Comparison of ENCODE assay signal across 21 cellular contexts in the genomic region with DNA sequence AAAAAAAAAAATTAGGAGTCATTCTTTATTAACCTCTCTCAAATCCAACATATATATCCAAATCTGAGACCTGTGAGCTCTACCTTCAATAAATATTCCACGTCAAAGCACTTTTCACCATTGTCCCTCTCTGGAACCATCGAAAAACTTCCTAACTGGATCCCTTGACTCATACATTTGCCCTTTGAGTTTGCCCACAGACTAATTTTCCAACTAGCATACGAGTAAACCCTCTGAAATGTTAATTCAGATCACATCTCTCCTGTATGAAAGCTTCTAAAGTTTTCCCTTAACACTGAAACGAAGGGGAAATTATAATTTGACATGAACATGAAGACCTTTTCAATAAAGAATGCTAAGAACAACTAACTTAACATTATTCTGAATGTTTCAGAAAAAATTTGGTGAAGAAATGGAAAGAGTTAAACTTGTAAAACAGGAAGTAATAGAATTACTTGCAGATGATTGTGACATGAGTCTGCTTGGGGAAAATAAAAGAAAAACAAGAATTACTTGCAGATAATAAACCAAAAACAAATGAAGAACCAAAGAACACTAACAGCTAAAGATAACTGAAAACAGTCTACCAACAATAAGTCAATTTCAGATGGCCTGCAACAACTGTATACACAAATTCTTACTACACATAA.
A peak's percentile ranks its signal among the peaks of the same experiment; 100 is the strongest.
DNase-seq lines count a peak whose midpoint lies in the region; ATAC-seq and TF ChIP-seq lines count a peak whose summit lies in the region.
"Had no signal": no experiment of that assay in that cellular context is flagged by ENCODE, and none has a peak within 500 bp of the region (broad histone marks: within the 10 kb centered on the region; RNA-seq: fewer than 3 reads in every experiment).

No MANE protein-coding gene starts in this region.

- no peaks in the 10 kb centered on the region for H3K9me3 Mint-ChIP-seq in stimulated activated naive CD8-positive, alpha-beta T cell treated with anti-CD3 and anti-CD28 coated beads, Interleukin-15, Interleukin-2, amounts not matched to agents 100 ng/mL and 50 ng/mL, for 24 hours
- H3K9me3 Mint-ChIP-seq in WTC11 (no peaks in the 10 kb centered on the region), CD14-positive monocyte (no peaks in the 10 kb centered on the region), immature natural killer cell (no peaks in the 10 kb centered on the region)
- H3K9me3 Mint-ChIP-seq: activated naive CD8-positive, alpha-beta T cell treated with anti-CD3 and anti-CD28 coated beads, Interleukin-2, amount 10 ng/mL, durations not matched to agents 7 days and 5 days; central memory CD8-positive, alpha-beta T cell; T-helper 2 cell treated with Interferon-gamma antibody and Interleukin-4, amounts not matched to agents 5 μg/mL and 100 μg/mL, for 36 hours had no signal

- no peak overlapping the region for H3K9ac ChIP-seq in smooth muscle cell (ENCODE audit: low read depth)

- no peak for DNase-seq in stimulated activated naive CD8-positive, alpha-beta T cell treated with anti-CD3 and anti-CD28 coated beads, Interleukin-15, Interleukin-2, amounts not matched to agents 100 U/mL and 50 U/mL, for 24 hours
- no peak for DNase-seq in WTC11 (ENCODE audit: low spot score)
- DNase-seq in fibroblast of gingiva (ENCODE audit: low read depth): peak; percentile 22
- no peak for DNase-seq in smooth muscle cell (lab: John Stamatoyannopoulos, UW; ENCODE audit: unreplicated experiment)
- DNase-seq in CD14-positive monocyte (ENCODE audit: low spot score): no peak
- no peak for DNase-seq in immature natural killer cell
- DNase-seq: activated CD8-positive, alpha-beta memory T cell treated with anti-CD3 and anti-CD28 coated beads, Interleukin-2, amount 50 U/mL, for 48 hours; activated naive CD8-positive, alpha-beta T cell treated with anti-CD3 and anti-CD28 coated beads, Interleukin-2, amount 10 ng/mL, durations not matched to agents 7 days and 5 days; COR-L47; GOT3; heart left ventricle; midbrain; NCI-H187 treated with DMSO at 0.1 percent for 48 hours; SHP77 treated with DMSO at 0.1 percent for 48 hours had no signal

- CTCF ChIA-PET in WTC11 (lab: Charles Lee): interaction anchor here (0.6 kb wide), 1 partner anchor 11 kb away, joined by 3 read pairs; no protein-coding TSS in a partner anchor

- 77% methylated on average over 4 of the region's 4 CpGs for whole genome bisulfite sequencing in smooth muscle cell (ENCODE audit: low lambda C conversion rate)

- POLR2A ChIA-PET in WTC11 (lab: Charles Lee): no interaction called here

- H3K27ac Mint-ChIP-seq in stimulated activated naive CD8-positive, alpha-beta T cell treated with anti-CD3 and anti-CD28 coated beads, Interleukin-15, Interleukin-2, amounts not matched to agents 100 ng/mL and 50 ng/mL, for 24 hours: peak overlapping the region; percentile 36
- H3K27ac Mint-ChIP-seq in WTC11: peak overlapping the region; percentile 63
- peak overlapping the region in 2 of 7 donors; percentile 25 to 27 for H3K27ac Mint-ChIP-seq in CD14-positive monocyte
- peak overlapping the region in 1 of 6 donors; percentile 84 for H3K27ac Mint-ChIP-seq in immature natural killer cell
- H3K27ac Mint-ChIP-seq: activated naive CD8-positive, alpha-beta T cell treated with anti-CD3 and anti-CD28 coated beads, Interleukin-2, amount 10 ng/mL, durations not matched to agents 7 days and 5 days; T-helper 2 cell treated with Interferon-gamma antibody and Interleukin-4, amounts not matched to agents 5 μg/mL and 100 μg/mL, for 36 hours had no signal

- no peaks in the 10 kb centered on the region for H3K4me1 ChIP-seq in smooth muscle cell (ENCODE audit: low read depth)
- H3K4me1 ChIP-seq: heart left ventricle, suprapubic skin had no signal

- peak overlapping the region; percentile 31 for H3K4me2 ChIP-seq in smooth muscle cell

- no peak for ATAC-seq in stimulated activated naive CD8-positive, alpha-beta T cell treated with anti-CD3 and anti-CD28 coated beads, Interleukin-15, Interleukin-2, amounts not matched to agents 100 U/mL and 50 U/mL, for 24 hours
- ATAC-seq in WTC11 (no peak), GM21529 (IDR thresholded peaks at IDR 0.05; ENCODE audit: unreplicated experiment) (no peak)
- ATAC-seq: activated CD4-positive, CD25-positive, alpha-beta regulatory T cell treated with anti-CD3 and anti-CD28 coated beads, Interleukin-2, amount 50 U/mL, for 24 hours; heart left ventricle; sciatic nerve had no signal

- H3K27me3 Mint-ChIP-seq in stimulated activated naive CD8-positive, alpha-beta T cell treated with anti-CD3 and anti-CD28 coated beads, Interleukin-15, Interleukin-2, amounts not matched to agents 100 ng/mL and 50 ng/mL, for 24 hours: no peaks in the 10 kb centered on the region
- H3K27me3 Mint-ChIP-seq in WTC11 (ENCODE audit: low read depth) (no peaks in the 10 kb centered on the region), CD14-positive monocyte (ENCODE audit: low read depth in 3 of 3) (no peaks in the 10 kb centered on the region), immature natural killer cell (ENCODE audit: low read depth in 3 of 3) (no peaks in the 10 kb centered on the region)
- H3K27me3 Mint-ChIP-seq: activated naive CD8-positive, alpha-beta T cell treated with anti-CD3 and anti-CD28 coated beads, Interleukin-2, amount 10 ng/mL, durations not matched to agents 7 days and 5 days; central memory CD8-positive, alpha-beta T cell had no signal

- intact Hi-C loops in CD14-positive monocyte (cut with micrococcal nuclease): no loop called here

- H3K36me3 Mint-ChIP-seq in stimulated activated naive CD8-positive, alpha-beta T cell treated with anti-CD3 and anti-CD28 coated beads, Interleukin-15, Interleukin-2, amounts not matched to agents 100 ng/mL and 50 ng/mL, for 24 hours (ENCODE audit: low read depth): peaks cover 41% of the 10 kb centered on the region
- H3K36me3 Mint-ChIP-seq in WTC11 (peaks cover 37% of the 10 kb centered on the region), CD14-positive monocyte (peaks cover 52 to 67% of the 10 kb centered on the region in 2 donors), immature natural killer cell (peaks cover 5 to 24% (median 8%) of the 10 kb centered on the region in 3 donors)

- H4K20me1 ChIP-seq in smooth muscle cell (ENCODE audit: low read depth): no peaks in the 10 kb centered on the region

- no peak for TF ChIP-seq CTCF in WTC11 (IDR thresholded peaks at IDR 0.05)
- no peak for TF ChIP-seq CTCF in smooth muscle cell (IDR thresholded peaks at IDR 0.05; ENCODE audit: borderline replicate concordance, insufficient read depth, poor library complexity, severe bottlenecking)
- no peak for TF ChIP-seq CTCF in CD14-positive monocyte (IDR thresholded peaks at IDR 0.05)

- H3K9me3 ChIP-seq in smooth muscle cell (replicated peaks; ENCODE audit: low read depth): no peaks in the 10 kb centered on the region
- H3K9me3 ChIP-seq: heart left ventricle, suprapubic skin had no signal

- peaks cover 11% of the 10 kb centered on the region for H3K4me1 Mint-ChIP-seq in stimulated activated naive CD8-positive, alpha-beta T cell treated with anti-CD3 and anti-CD28 coated beads, Interleukin-15, Interleukin-2, amounts not matched to agents 100 ng/mL and 50 ng/mL, for 24 hours (ENCODE audit: low read depth)
- H3K4me1 Mint-ChIP-seq in WTC11: peaks cover 8% of the 10 kb centered on the region
- peaks cover 10% of the 10 kb centered on the region for H3K4me1 Mint-ChIP-seq in CD14-positive monocyte
- H3K4me1 Mint-ChIP-seq in immature natural killer cell: peaks cover 0 to 1% of the 10 kb centered on the region in 2 donors
- H3K4me1 Mint-ChIP-seq: central memory CD8-positive, alpha-beta T cell had no signal

- peak overlapping the region; percentile 44 for H3K27ac ChIP-seq in smooth muscle cell (ENCODE audit: low read depth)
- H3K27ac ChIP-seq: heart left ventricle, suprapubic skin had no signal

- H3K27me3 ChIP-seq in smooth muscle cell (ENCODE audit: low read depth): no peaks in the 10 kb centered on the region
- H3K27me3 ChIP-seq: heart left ventricle, suprapubic skin had no signal

- no peak overlapping the region for H2AFZ ChIP-seq in smooth muscle cell (ENCODE audit: low read depth)

- H3F3A ChIP-seq in smooth muscle cell (ENCODE audit: low read depth): no peaks in the 10 kb centered on the region

- peaks cover 8% of the 10 kb centered on the region for H3K36me3 ChIP-seq in smooth muscle cell (ENCODE audit: low read depth)

- no peaks in the 10 kb centered on the region for H3K79me2 ChIP-seq in smooth muscle cell (ENCODE audit: low read depth)

- no peak overlapping the region for H3K4me3 Mint-ChIP-seq in stimulated activated naive CD8-positive, alpha-beta T cell treated with anti-CD3 and anti-CD28 coated beads, Interleukin-15, Interleukin-2, amounts not matched to agents 100 ng/mL and 50 ng/mL, for 24 hours
- H3K4me3 Mint-ChIP-seq in WTC11 (no peak overlapping the region), CD14-positive monocyte (no peak overlapping the region), immature natural killer cell (no peak overlapping the region)
- H3K4me3 Mint-ChIP-seq: activated naive CD8-positive, alpha-beta T cell treated with anti-CD3 and anti-CD28 coated beads, Interleukin-2, amount 10 ng/mL, durations not matched to agents 7 days and 5 days; central memory CD8-positive, alpha-beta T cell; T-helper 2 cell treated with Interferon-gamma antibody and Interleukin-4, amounts not matched to agents 5 μg/mL and 100 μg/mL, for 36 hours had no signal

- no peak overlapping the region for H3K4me3 ChIP-seq in smooth muscle cell
- H3K4me3 ChIP-seq: heart left ventricle, suprapubic skin had no signal

TF ChIP-seq in WTC11, 78 proteins besides CTCF, POLR2A, EP300 and RAD21 (continues in another document):
- no peak for TF ChIP-seq ELF4 (CRISPR knock-in tag; IDR thresholded peaks at IDR 0.05; ENCODE audit: low read depth)
- no peak for TF ChIP-seq TP53 (CRISPR knock-in tag; IDR thresholded peaks at IDR 0.05)
- no peak for TF ChIP-seq MYBL2 (CRISPR knock-in tag; IDR thresholded peaks at IDR 0.05)
- TF ChIP-seq ZMAT4 (CRISPR knock-in tag; IDR thresholded peaks at IDR 0.05): no peak
- TF ChIP-seq FOXJ3 (CRISPR knock-in tag; IDR thresholded peaks at IDR 0.05; ENCODE audit: borderline replicate concordance): no peak
